1 cellular context compared by ENCODE assay signal in genomic region chr18:12086677-12087482, GRCh38.
TF ChIP-seq lines count a peak whose summit lies in the region.

No MANE protein-coding gene starts in this region.

TF ChIP-seq in K562, 482 proteins besides CTCF, POLR2A, EP300 and RAD21 (continued from another document):
- TF ChIP-seq USF1 (CRISPR knock-in tag; IDR thresholded peaks at IDR 0.05), result no peak
- no peak for TF ChIP-seq HMG20A (CRISPR knock-in tag; conservative IDR thresholded peaks at IDR 0.05)
- no peak for TF ChIP-seq GABPB1 (CRISPR knock-in tag; IDR thresholded peaks at IDR 0.05)
- TF ChIP-seq NR2F6 (CRISPR knock-in tag; IDR thresholded peaks at IDR 0.05), result no peak
- TF ChIP-seq CBX5 (IDR thresholded peaks at IDR 0.05; ENCODE audit: borderline replicate concordance, low read depth), result no peak
- TF ChIP-seq ZSCAN32 (CRISPR knock-in tag; IDR thresholded peaks at IDR 0.05), result no peak
- no peak for TF ChIP-seq SREBF1 (IDR thresholded peaks at IDR 0.05; ENCODE audit: borderline replicate concordance, low read depth, low read length)
- no peak for TF ChIP-seq NCOA2 (IDR thresholded peaks at IDR 0.05; ENCODE audit: partially characterized antibody in 2 of 2)
- no peak for TF ChIP-seq TSC22D4 (tag; IDR thresholded peaks at IDR 0.05)
